Comparison of ENCODE assay signal across 25 cellular contexts in genomic region chr11:79019277-79019676, GRCh38.
"Had no signal": no experiment of that assay in that cellular context is flagged by ENCODE, and none has a peak within 500 bp of the region (broad histone marks: within the 10 kb centered on the region; RNA-seq: fewer than 3 reads in every experiment).

No MANE protein-coding gene starts in this region.

- H3K36me3 Mint-ChIP-seq: activated CD4-positive, alpha-beta memory T cell treated with anti-CD3 and anti-CD28 coated beads for 36 hours; activated naive CD8-positive, alpha-beta T cell had no signal

- H3K9me3 Mint-ChIP-seq: activated B cell treated with CpG ODN at 0.5 μM for 24 hours; activated CD4-positive, alpha-beta memory T cell treated with anti-CD3 and anti-CD28 coated beads for 36 hours; activated CD4-positive, alpha-beta T cell treated with anti-CD3 and anti-CD28 coated beads, Interleukin-2, amount 10 ng/mL, durations not matched to agents 24 days and 14 days; activated naive CD4-positive, alpha-beta T cell treated with anti-CD3 and anti-CD28 coated beads for 36 hours; activated T-helper 17 cell treated with anti-CD3 and anti-CD28 coated beads, Interleukin-2, amount 50 U/mL, for 72 hours; T-helper 1 cell treated with Interleukin-12 subunit alpha and Interleukin-12 subunit beta and Interleukin-4 antibody, amounts not matched to agents 30 μg/mL and 1 μg/mL, for 36 hours had no signal

- H3K4me3 ChIP-seq: cardiac muscle cell, Peyer's patch, SJCRH30 had no signal

- H3K4me1 Mint-ChIP-seq: activated B cell treated with CpG ODN at 0.5 μM for 24 hours; activated CD4-positive, alpha-beta T cell treated with anti-CD3 and anti-CD28 coated beads, Interleukin-2, amount 10 ng/mL, durations not matched to agents 24 days and 14 days; activated T-helper 17 cell treated with anti-CD3 and anti-CD28 coated beads, Interleukin-2, amount 50 U/mL, for 72 hours had no signal

- H3K27ac ChIP-seq: brain microvascular endothelial cell, Peyer's patch, RWPE1, SJCRH30 had no signal

- H3K36me3 ChIP-seq: brain microvascular endothelial cell, cardiac muscle cell, Peyer's patch, SJCRH30 had no signal

- H3K27me3 ChIP-seq: cardiac muscle cell, Peyer's patch, SJCRH30 had no signal

- H3K27ac Mint-ChIP-seq: activated B cell treated with CpG ODN at 0.5 μM for 24 hours; activated CD4-positive, alpha-beta memory T cell treated with anti-CD3 and anti-CD28 coated beads for 36 hours; activated CD4-positive, alpha-beta T cell treated with anti-CD3 and anti-CD28 coated beads, Interleukin-2, amount 10 ng/mL, durations not matched to agents 24 days and 14 days; activated naive CD4-positive, alpha-beta T cell treated with anti-CD3 and anti-CD28 coated beads for 36 hours; activated naive CD8-positive, alpha-beta T cell; activated T-helper 17 cell treated with anti-CD3 and anti-CD28 coated beads, Interleukin-2, amount 50 U/mL, for 72 hours; T-helper 1 cell treated with Interleukin-12 subunit alpha and Interleukin-12 subunit beta and Interleukin-4 antibody, amounts not matched to agents 30 μg/mL and 1 μg/mL, for 36 hours had no signal

- H3K4me1 ChIP-seq: Peyer's patch, SJCRH30 had no signal

- H3K4me3 Mint-ChIP-seq: activated B cell treated with CpG ODN at 0.5 μM for 24 hours; activated CD4-positive, alpha-beta memory T cell treated with anti-CD3 and anti-CD28 coated beads for 36 hours; activated CD4-positive, alpha-beta T cell treated with anti-CD3 and anti-CD28 coated beads, Interleukin-2, amount 10 ng/mL, durations not matched to agents 24 days and 14 days; activated naive CD4-positive, alpha-beta T cell treated with anti-CD3 and anti-CD28 coated beads for 36 hours; activated naive CD8-positive, alpha-beta T cell; activated T-helper 17 cell treated with anti-CD3 and anti-CD28 coated beads, Interleukin-2, amount 50 U/mL, for 72 hours; T-helper 1 cell treated with Interleukin-12 subunit alpha and Interleukin-12 subunit beta and Interleukin-4 antibody, amounts not matched to agents 30 μg/mL and 1 μg/mL, for 36 hours had no signal

- DNase-seq: activated B cell treated with CpG ODN at 0.5 μM for 24 hours; activated CD4-positive, alpha-beta memory T cell treated with anti-CD3 and anti-CD28 coated beads for 36 hours; activated CD4-positive, alpha-beta T cell treated with anti-CD3 and anti-CD28 coated beads for 1 hour; activated CD4-positive, alpha-beta T cell treated with anti-CD3 and anti-CD28 coated beads, Interleukin-2, amount 10 ng/mL, durations not matched to agents 24 days and 14 days; activated CD8-positive, alpha-beta memory T cell treated with anti-CD3 and anti-CD28 coated beads for 24 hours; activated gamma-delta T cell; activated naive CD4-positive, alpha-beta T cell treated with anti-CD3 and anti-CD28 coated beads for 36 hours; activated T-cell treated with anti-CD3 and anti-CD28 coated beads, Interleukin-2, amount 50 U/mL, for 48 hours; KG1; NCI-H1048; NCI-H1417 treated with DMSO at 0.1 percent for 48 hours; NCI-H1694 treated with DMSO at 0.1 percent for 48 hours; NCI-H2029 treated with DMSO at 0.1 percent for 48 hours; NCI-H510A treated with DMSO at 0.1 percent for 48 hours; NCI-H69; NK-92 treated with Interleukin-12 subunit alpha and Interleukin-12 subunit beta, amount 100 ng/mL, for 24 hours; Peyer's patch; Right ventricle myocardium superior; SJCRH30 had no signal

- H3K9me3 ChIP-seq: Peyer's patch, SJCRH30 had no signal
